15 cellular contexts compared by ENCODE assay signal in genomic region chr2:237159006-237159897, GRCh38.
DNase-seq lines count a peak whose midpoint lies in the region; ATAC-seq and TF ChIP-seq lines count a peak whose summit lies in the region.
"Had no signal": no experiment of that assay in that cellular context is flagged by ENCODE, and none has a peak within 500 bp of the region (broad histone marks: within the 10 kb centered on the region; RNA-seq: fewer than 3 reads in every experiment).

No MANE protein-coding gene starts in this region.

- H2AFZ ChIP-seq in ACC112 (ENCODE audit: low read length, unreplicated experiment) (peak overlapping the region; percentile 28), mesenchymal stem cell (ENCODE audit: low read depth, low read length) (no peak overlapping the region)

- H4K91ac ChIP-seq in mesenchymal stem cell (ENCODE audit: low read length), result no peak overlapping the region

- DNase-seq in Jurkat, Clone E6-1 (ENCODE audit: low read depth, low spot score), result peak; percentile 76
- DNase-seq in activated T-helper 2 cell treated with anti-CD3 and anti-CD28 coated beads, Interferon-gamma antibody, Interleukin-2, Interleukin-4, amounts not matched to agents 10 μg/mL and 5 μg/mL and 100 μg/mL, durations not matched to agents 14 hours and 24 hours and 36 hours (ENCODE audit: low spot score), result no peak
- DNase-seq in mesenchymal stem cell, result no peak
- no peak for DNase-seq in progenitor cell of endocrine pancreas (ENCODE audit: low spot score, unreplicated experiment)
- no peak for DNase-seq in activated CD8-positive, alpha-beta memory T cell treated with anti-CD3 and anti-CD28 coated beads, Interleukin-2, amount 50 U/mL, for 4 hours
- DNase-seq in NCI-H2227 treated with DMSO at 0.1 percent for 48 hours (lab: John Stamatoyannopoulos, UW), result no peak
- DNase-seq: amygdala, BE2C, midbrain, NCI-H82, ovary, SHP77 treated with DMSO at 0.1 percent for 48 hours had no signal

- peak overlapping the region in 1 of 2 experiments; percentile 55 for H3K4ac ChIP-seq in mesenchymal stem cell (ENCODE audit: low read depth in 1 of 2, low read length in 2 of 2)

- H3K9me3 Mint-ChIP-seq in activated T-helper 2 cell treated with anti-CD3 and anti-CD28 coated beads, Interferon-gamma antibody, Interleukin-2, Interleukin-4, amounts not matched to agents 10 μg/mL and 5 μg/mL and 100 μg/mL, durations not matched to agents 14 hours and 24 hours and 36 hours, result peaks cover 3% of the 10 kb centered on the region
- H3K9me3 Mint-ChIP-seq in progenitor cell of endocrine pancreas (ENCODE audit: low read depth), result peaks cover 3% of the 10 kb centered on the region
- H3K9me3 Mint-ChIP-seq: dendritic cell treated with granulocyte-macrophage colony-stimulating factor and Interleukin-4, amounts not matched to agents 40 ng/mL and 50 ng/mL, for 4 days had no signal

- H2BK5ac ChIP-seq in mesenchymal stem cell (ENCODE audit: low read depth, low read length, poor library complexity, severe bottlenecking), result no peak overlapping the region

- H3K4me3 Mint-ChIP-seq in activated T-helper 2 cell treated with anti-CD3 and anti-CD28 coated beads, Interferon-gamma antibody, Interleukin-2, Interleukin-4, amounts not matched to agents 10 μg/mL and 5 μg/mL and 100 μg/mL, durations not matched to agents 14 hours and 24 hours and 36 hours (ENCODE audit: low read depth), result no peak overlapping the region
- no peak overlapping the region for H3K4me3 Mint-ChIP-seq in progenitor cell of endocrine pancreas (ENCODE audit: low read depth)
- H3K4me3 Mint-ChIP-seq: dendritic cell treated with granulocyte-macrophage colony-stimulating factor and Interleukin-4, amounts not matched to agents 40 ng/mL and 50 ng/mL, for 4 days had no signal

- H2BK15ac ChIP-seq in mesenchymal stem cell (ENCODE audit: low read depth, poor library complexity, severe bottlenecking), result peak overlapping the region; percentile 70

- H3K36me3 ChIP-seq in ACC112 (ENCODE audit: insufficient read depth, low read length), result no peaks in the 10 kb centered on the region
- no peaks in the 10 kb centered on the region for H3K36me3 ChIP-seq in mesenchymal stem cell (ENCODE audit: control insufficient read depth in 1 of 2, insufficient read depth in 2 of 2, low read depth in 1 of 2, low read length in 2 of 2)
- H3K36me3 ChIP-seq: BE2C, ovary had no signal

- H2AK5ac ChIP-seq in mesenchymal stem cell (ENCODE audit: low read length, severe bottlenecking), result peak overlapping the region; percentile 6

- no peak overlapping the region for H3K4me2 ChIP-seq in mesenchymal stem cell (ENCODE audit: low read length, poor library complexity, severe bottlenecking)

- H3K23ac ChIP-seq in mesenchymal stem cell (ENCODE audit: low read length in 2 of 2), result no peak overlapping the region

- WGBS in mesenchymal stem cell, result 88% methylated on average over 9 of the region's 10 CpGs

- H3K27me3 Mint-ChIP-seq in activated T-helper 2 cell treated with anti-CD3 and anti-CD28 coated beads, Interferon-gamma antibody, Interleukin-2, Interleukin-4, amounts not matched to agents 10 μg/mL and 5 μg/mL and 100 μg/mL, durations not matched to agents 14 hours and 24 hours and 36 hours (ENCODE audit: low read depth), result no peaks in the 10 kb centered on the region
- peaks cover 17% of the 10 kb centered on the region for H3K27me3 Mint-ChIP-seq in progenitor cell of endocrine pancreas

- H3K4me1 Mint-ChIP-seq in activated T-helper 2 cell treated with anti-CD3 and anti-CD28 coated beads, Interferon-gamma antibody, Interleukin-2, Interleukin-4, amounts not matched to agents 10 μg/mL and 5 μg/mL and 100 μg/mL, durations not matched to agents 14 hours and 24 hours and 36 hours (ENCODE audit: low read depth), result peaks cover 30% of the 10 kb centered on the region
- no peaks in the 10 kb centered on the region for H3K4me1 Mint-ChIP-seq in progenitor cell of endocrine pancreas (ENCODE audit: low read depth)

- no peaks in the 10 kb centered on the region for H3K9me3 ChIP-seq in mesenchymal stem cell (ENCODE audit: control insufficient read depth, low read length)
- H3K9me3 ChIP-seq: BE2C, ovary had no signal

- H3K4me3 ChIP-seq in ACC112 (ENCODE audit: low read depth, low read length) (no peak overlapping the region), mesenchymal stem cell (ENCODE audit: insufficient read depth in 1 of 2, low read depth in 1 of 2, low read length in 2 of 2) (no peak overlapping the region)
- no peak overlapping the region for H3K4me3 ChIP-seq in Jurkat, Clone E6-1 (ENCODE audit: low read length)
- H3K4me3 ChIP-seq: ovary had no signal

- H3K27ac ChIP-seq in ACC112 (ENCODE audit: low read depth, low read length) (peak overlapping the region; percentile 99), mesenchymal stem cell (ENCODE audit: low read length, poor library complexity, severe bottlenecking) (no peak overlapping the region)
- H3K27ac ChIP-seq: ovary had no signal

- no peak for TF ChIP-seq CTCF in progenitor cell of endocrine pancreas (IDR thresholded peaks at IDR 0.05; ENCODE audit: unreplicated experiment)

- ATAC-seq in HG02571 (IDR thresholded peaks at IDR 0.05; ENCODE audit: unreplicated experiment), result no peak

- H3K27ac Mint-ChIP-seq in activated T-helper 2 cell treated with anti-CD3 and anti-CD28 coated beads, Interferon-gamma antibody, Interleukin-2, Interleukin-4, amounts not matched to agents 10 μg/mL and 5 μg/mL and 100 μg/mL, durations not matched to agents 14 hours and 24 hours and 36 hours, result peak overlapping the region; percentile 63
- no peak overlapping the region for H3K27ac Mint-ChIP-seq in progenitor cell of endocrine pancreas
- H3K27ac Mint-ChIP-seq: dendritic cell treated with granulocyte-macrophage colony-stimulating factor and Interleukin-4, amounts not matched to agents 40 ng/mL and 50 ng/mL, for 4 days had no signal

- H3K14ac ChIP-seq in mesenchymal stem cell (ENCODE audit: low read length in 2 of 2), result no peak overlapping the region

- peaks cover 6% of the 10 kb centered on the region for H3K36me3 Mint-ChIP-seq in activated T-helper 2 cell treated with anti-CD3 and anti-CD28 coated beads, Interferon-gamma antibody, Interleukin-2, Interleukin-4, amounts not matched to agents 10 μg/mL and 5 μg/mL and 100 μg/mL, durations not matched to agents 14 hours and 24 hours and 36 hours (ENCODE audit: low read depth)
- H3K36me3 Mint-ChIP-seq in progenitor cell of endocrine pancreas (ENCODE audit: insufficient read depth), result no peaks in the 10 kb centered on the region

- H3K27me3 ChIP-seq in ACC112 (ENCODE audit: insufficient read depth, low read length) (no peaks in the 10 kb centered on the region), mesenchymal stem cell (ENCODE audit: control insufficient read depth in 1 of 2, insufficient read depth in 1 of 2, low read length in 2 of 2) (no peaks in the 10 kb centered on the region)
- H3K27me3 ChIP-seq: BE2C, ovary had no signal

- H3K79me1 ChIP-seq in mesenchymal stem cell (replicated peaks; ENCODE audit: low read length, poor library complexity, severe bottlenecking), result no peaks in the 10 kb centered on the region

- H3K18ac ChIP-seq in mesenchymal stem cell (ENCODE audit: low read depth in 1 of 2, low read length in 2 of 2), result peak overlapping the region; percentile 58 to 64

- no peak overlapping the region for H2BK120ac ChIP-seq in mesenchymal stem cell (ENCODE audit: low read depth, low read length)

- H3K79me2 ChIP-seq in ACC112 (ENCODE audit: control insufficient read depth, insufficient read depth, low read length, unreplicated experiment), result no peaks in the 10 kb centered on the region

- H3K9ac ChIP-seq in mesenchymal stem cell (ENCODE audit: low read length), result peak overlapping the region; percentile 22

- no peak overlapping the region for H4K8ac ChIP-seq in mesenchymal stem cell (ENCODE audit: low read length)

- intact Hi-C loops in activated T-helper 2 cell treated with anti-CD3 and anti-CD28 coated beads, Interferon-gamma antibody, Interleukin-2, Interleukin-4, amounts not matched to agents 10 μg/mL and 5 μg/mL and 100 μg/mL, durations not matched to agents 14 hours and 24 hours and 36 hours (cut with micrococcal nuclease), result no loop called here

- H2BK12ac ChIP-seq in mesenchymal stem cell (ENCODE audit: low read length in 2 of 2), result no peak overlapping the region

- H3K4me1 ChIP-seq in ACC112 (ENCODE audit: control insufficient read depth, insufficient read depth, low read length, unreplicated experiment) (peaks cover 50% of the 10 kb centered on the region), mesenchymal stem cell (ENCODE audit: control insufficient read depth, insufficient read depth, low read depth, low read length) (peaks cover 21% of the 10 kb centered on the region)
- H3K4me1 ChIP-seq: BE2C had no signal
